In the genomic region with DNA sequence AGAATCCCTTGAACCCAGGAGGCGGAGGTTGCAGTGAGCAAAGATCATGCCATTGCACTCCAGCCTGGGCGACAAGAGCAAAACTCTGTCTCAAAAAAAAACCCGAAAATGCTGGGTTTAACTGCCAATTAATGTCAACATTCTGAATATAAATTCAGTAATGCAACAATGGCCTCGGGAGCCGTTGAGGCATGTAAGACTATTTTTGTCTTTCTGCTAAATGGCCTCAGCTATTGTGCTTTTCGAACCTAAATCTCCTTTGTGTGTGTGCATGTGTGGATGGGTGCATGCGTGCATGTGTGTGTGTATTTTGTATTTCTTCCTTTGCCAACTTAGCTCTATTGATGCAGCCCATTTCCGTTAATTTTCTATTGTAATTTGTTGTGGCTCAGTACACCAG, we compare ENCODE assay signal across 21 cellular contexts.
"Had no signal": no experiment of that assay in that cellular context is flagged by ENCODE, and none has a peak within 500 bp of the region (broad histone marks: within the 10 kb centered on the region; RNA-seq: fewer than 3 reads in every experiment).

No MANE protein-coding gene starts in this region.

- H3K36me3 Mint-ChIP-seq: activated naive CD8-positive, alpha-beta T cell treated with anti-CD3 and anti-CD28 coated beads for 36 hours had no signal

- H3K9me3 Mint-ChIP-seq: activated CD4-positive, alpha-beta memory T cell treated with anti-CD3 and anti-CD28 coated beads, Interleukin-2, amount 10 ng/mL, durations not matched to agents 7 days and 5 days; activated naive CD8-positive, alpha-beta T cell treated with anti-CD3 and anti-CD28 coated beads for 36 hours had no signal

- H3K27ac Mint-ChIP-seq: activated CD4-positive, alpha-beta memory T cell treated with anti-CD3 and anti-CD28 coated beads, Interleukin-2, amount 10 ng/mL, durations not matched to agents 7 days and 5 days; activated CD4-positive, alpha-beta T cell treated with anti-CD3 and anti-CD28 coated beads for 36 hours; activated naive CD8-positive, alpha-beta T cell treated with anti-CD3 and anti-CD28 coated beads for 36 hours had no signal

- H3K9me3 ChIP-seq: psoas muscle, sigmoid colon, suprapubic skin had no signal

- FAIRE-seq: bronchial epithelial cell, colon, endothelial cell of umbilical vein, frontal cortex, kidney had no signal

- H3K36me3 ChIP-seq: sigmoid colon, suprapubic skin had no signal

- ATAC-seq: activated CD4-positive, alpha-beta T cell treated with anti-CD3 and anti-CD28 coated beads for 36 hours; psoas muscle had no signal

- H3K27ac ChIP-seq: psoas muscle, suprapubic skin had no signal

- H3K4me1 Mint-ChIP-seq: activated CD4-positive, alpha-beta memory T cell treated with anti-CD3 and anti-CD28 coated beads, Interleukin-2, amount 10 ng/mL, durations not matched to agents 7 days and 5 days; activated CD4-positive, alpha-beta T cell treated with anti-CD3 and anti-CD28 coated beads for 36 hours; activated naive CD8-positive, alpha-beta T cell treated with anti-CD3 and anti-CD28 coated beads for 36 hours had no signal

- H3K4me3 Mint-ChIP-seq: activated CD4-positive, alpha-beta memory T cell treated with anti-CD3 and anti-CD28 coated beads, Interleukin-2, amount 10 ng/mL, durations not matched to agents 7 days and 5 days; activated CD4-positive, alpha-beta T cell treated with anti-CD3 and anti-CD28 coated beads for 36 hours; activated naive CD8-positive, alpha-beta T cell treated with anti-CD3 and anti-CD28 coated beads for 36 hours had no signal

- H3K27me3 Mint-ChIP-seq: activated CD4-positive, alpha-beta memory T cell treated with anti-CD3 and anti-CD28 coated beads, Interleukin-2, amount 10 ng/mL, durations not matched to agents 7 days and 5 days; activated CD4-positive, alpha-beta T cell treated with anti-CD3 and anti-CD28 coated beads for 36 hours; activated naive CD8-positive, alpha-beta T cell treated with anti-CD3 and anti-CD28 coated beads for 36 hours had no signal

- H3K27me3 ChIP-seq: sigmoid colon, suprapubic skin had no signal

- DNase-seq: activated CD4-positive, alpha-beta memory T cell treated with anti-CD3 and anti-CD28 coated beads, Interleukin-2, amount 10 ng/mL, durations not matched to agents 7 days and 5 days; activated CD4-positive, alpha-beta T cell treated with anti-CD3 and anti-CD28 coated beads for 36 hours; activated gamma-delta T cell treated with Interleukin-2 at 50 U/mL for 16 hours; activated naive CD8-positive, alpha-beta T cell treated with anti-CD3 and anti-CD28 coated beads for 36 hours; activated T-cell treated with anti-CD3 and anti-CD28 coated beads, Interleukin-2, amount 50 U/mL, for 48 hours; anterior cingulate cortex; effector CD4-positive, alpha-beta T cell; kidney; midbrain; nucleus accumbens; psoas muscle; sigmoid colon; stimulated activated CD4-positive, alpha-beta T cell treated with anti-CD3 and anti-CD28 coated beads, Interleukin-2, amount 100 ng/mL, for 24 hours; stimulated activated naive CD4-positive, alpha-beta T cell treated with Interleukin-2 at 50 U/mL for 16 hours; SW 1271; T-helper 9 cell had no signal

- H3K4me3 ChIP-seq: psoas muscle, sigmoid colon, suprapubic skin had no signal
